In genomic region chr2:101306410-101306809, GRCh38 we compare ENCODE assay signal across 8 cellular contexts. TPM values are rescaled to one million over a fixed set of nuclear protein-coding genes. Genes with fewer than 3 reads are reported as not detected.
DNase-seq lines count a peak whose midpoint lies in the region; ATAC-seq and TF ChIP-seq lines count a peak whose summit lies in the region.

No MANE protein-coding gene starts in this region.

- 82% methylated on average over 7 of the region's 7 CpGs for WGBS in hepatocyte (ENCODE audit: low lambda C conversion rate, missing lambda C conversion rate)
- WGBS in suprapubic skin = 33% methylated on average over 7 of the region's 7 CpGs

- peak; percentile 20 for DNase-seq in activated CD8-positive, alpha-beta memory T cell treated with anti-CD3 and anti-CD28 coated beads, Interleukin-2, amount 50 U/mL, for 4 hours
- DNase-seq in hepatocyte (ENCODE audit: low spot score) (no peak), suprapubic skin (ENCODE audit: low spot score in 2 of 2) (no peak), Ammon's horn (ENCODE audit: low spot score) (no peak), left lobe of liver (ENCODE audit: low spot score) (no peak), dedifferentiated amniotic fluid mesenchymal stem cell (ENCODE audit: extremely low spot score) (no peak)

- H3K79me2 ChIP-seq in hepatocyte = peaks cover 70% of the 10 kb centered on the region

- H2AFZ ChIP-seq in hepatocyte = no peak overlapping the region

- TF ChIP-seq CTCF in hepatocyte (IDR thresholded peaks at IDR 0.05; ENCODE audit: poor library complexity) (no peak), suprapubic skin (IDR thresholded peaks at IDR 0.05) (no peak)

- H3K9me3 ChIP-seq in hepatocyte (ENCODE audit: low read depth) (no peaks in the 10 kb centered on the region), suprapubic skin (no peaks in the 10 kb centered on the region)

- TF ChIP-seq POLR2A in suprapubic skin (IDR thresholded peaks at IDR 0.05) = no peak

- H3K27ac ChIP-seq in hepatocyte (peak overlapping the region; percentile 91), suprapubic skin (peak overlapping the region; percentile 97)

- TF ChIP-seq EP300 in suprapubic skin (IDR thresholded peaks at IDR 0.05) = no peak

- no peaks in the 10 kb centered on the region for H3K9me2 ChIP-seq in hepatocyte (replicated peaks; ENCODE audit: insufficient read depth)

- H3K36me3 ChIP-seq in hepatocyte (replicated peaks; ENCODE audit: insufficient read depth, low read depth) = no peaks in the 10 kb centered on the region
- no peaks in the 10 kb centered on the region for H3K36me3 ChIP-seq in suprapubic skin

- H3K4me2 ChIP-seq in hepatocyte = peak overlapping the region; percentile 93

- peaks cover 29% of the 10 kb centered on the region for H3K4me1 ChIP-seq in hepatocyte (ENCODE audit: insufficient read depth)
- peaks cover 85% of the 10 kb centered on the region for H3K4me1 ChIP-seq in suprapubic skin

- peaks cover 60% of the 10 kb centered on the region for H4K20me1 ChIP-seq in hepatocyte (ENCODE audit: insufficient read depth, poor library complexity, severe bottlenecking)

- ATAC-seq in GM18870 (IDR thresholded peaks at IDR 0.05; ENCODE audit: unreplicated experiment) = peak; percentile 10
- ATAC-seq in HG02973 (IDR thresholded peaks at IDR 0.05; ENCODE audit: unreplicated experiment) = peak; percentile 4
- ATAC-seq in left lobe of liver = no peak

- H3K27me3 ChIP-seq in hepatocyte (no peaks in the 10 kb centered on the region), suprapubic skin (no peaks in the 10 kb centered on the region)

- H3K4me3 ChIP-seq in hepatocyte (peak overlapping the region; percentile 72), suprapubic skin (peak overlapping the region; percentile 89)

RNA-seq across cellular contexts. Expression of gene RNF149, which starts 2.1 kb away (rescaled TPM):
- 60.3 and 60.7 TPM in 2 replicates for total RNA-seq in hepatocyte
- 64.6 and 66.0 TPM in 2 replicates for polyA plus RNA-seq in hepatocyte
- total RNA-seq in suprapubic skin = 100 to 1,000 TPM in 1 of 4 donors, 10 to 100 TPM in 3; 70.1 to 135 (median 77.7) TPM
- total RNA-seq in left lobe of liver = 18.6 TPM

RNA-seq across cellular contexts. Expression of gene CNOT11, which starts 53.7 kb away (rescaled TPM):
- total RNA-seq in hepatocyte (55.8 and 61.8 TPM in 2 replicates), suprapubic skin (10 to 100 TPM; 24.9 to 32.7 (median 28.6) TPM), left lobe of liver (17.8 TPM)
- polyA plus RNA-seq in hepatocyte = 57.3 and 57.7 TPM in 2 replicates
